In the genomic region with DNA sequence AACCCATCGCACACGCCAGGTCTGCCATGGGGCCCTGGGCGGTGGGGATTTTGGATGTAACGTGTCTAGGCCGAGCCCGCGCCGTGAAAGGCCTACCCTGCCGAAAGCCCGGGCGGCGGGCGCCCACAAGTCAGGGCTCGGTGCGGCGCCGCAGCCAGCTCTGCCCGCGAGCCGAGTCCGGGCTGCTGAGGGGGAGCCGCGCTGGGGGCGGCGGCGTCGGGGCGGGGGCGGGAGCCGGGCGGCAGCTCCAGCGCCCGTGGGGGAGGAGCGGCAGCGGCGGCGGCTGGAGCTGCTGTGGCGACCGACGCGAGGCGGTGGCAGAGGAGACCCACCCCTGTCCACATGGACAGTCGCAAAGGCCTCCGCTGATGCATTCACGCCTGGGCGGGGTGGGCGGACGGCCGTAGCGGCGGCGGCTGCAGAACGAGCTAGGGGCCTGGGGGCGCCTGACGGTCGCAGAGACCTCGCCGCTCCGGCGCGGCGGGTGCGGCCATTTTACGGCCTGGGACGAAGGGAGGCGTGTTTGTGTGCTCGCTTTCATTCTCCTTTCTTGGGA, we compare ENCODE assay signal across 1 cellular context.
TF ChIP-seq lines count a peak whose summit lies in the region.

A gene with protein sequence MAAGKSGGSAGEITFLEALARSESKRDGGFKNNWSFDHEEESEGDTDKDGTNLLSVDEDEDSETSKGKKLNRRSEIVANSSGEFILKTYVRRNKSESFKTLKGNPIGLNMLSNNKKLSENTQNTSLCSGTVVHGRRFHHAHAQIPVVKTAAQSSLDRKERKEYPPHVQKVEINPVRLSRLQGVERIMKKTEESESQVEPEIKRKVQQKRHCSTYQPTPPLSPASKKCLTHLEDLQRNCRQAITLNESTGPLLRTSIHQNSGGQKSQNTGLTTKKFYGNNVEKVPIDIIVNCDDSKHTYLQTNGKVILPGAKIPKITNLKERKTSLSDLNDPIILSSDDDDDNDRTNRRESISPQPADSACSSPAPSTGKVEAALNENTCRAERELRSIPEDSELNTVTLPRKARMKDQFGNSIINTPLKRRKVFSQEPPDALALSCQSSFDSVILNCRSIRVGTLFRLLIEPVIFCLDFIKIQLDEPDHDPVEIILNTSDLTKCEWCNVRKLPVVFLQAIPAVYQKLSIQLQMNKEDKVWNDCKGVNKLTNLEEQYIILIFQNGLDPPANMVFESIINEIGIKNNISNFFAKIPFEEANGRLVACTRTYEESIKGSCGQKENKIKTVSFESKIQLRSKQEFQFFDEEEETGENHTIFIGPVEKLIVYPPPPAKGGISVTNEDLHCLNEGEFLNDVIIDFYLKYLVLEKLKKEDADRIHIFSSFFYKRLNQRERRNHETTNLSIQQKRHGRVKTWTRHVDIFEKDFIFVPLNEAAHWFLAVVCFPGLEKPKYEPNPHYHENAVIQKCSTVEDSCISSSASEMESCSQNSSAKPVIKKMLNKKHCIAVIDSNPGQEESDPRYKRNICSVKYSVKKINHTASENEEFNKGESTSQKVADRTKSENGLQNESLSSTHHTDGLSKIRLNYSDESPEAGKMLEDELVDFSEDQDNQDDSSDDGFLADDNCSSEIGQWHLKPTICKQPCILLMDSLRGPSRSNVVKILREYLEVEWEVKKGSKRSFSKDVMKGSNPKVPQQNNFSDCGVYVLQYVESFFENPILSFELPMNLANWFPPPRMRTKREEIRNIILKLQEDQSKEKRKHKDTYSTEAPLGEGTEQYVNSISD (plus strand): TSS at position 273 of the 556 bp plus-strand sequence. CDS start 645 bp downstream, outside the sequence.

TF ChIP-seq in HEK293, 187 proteins besides CTCF, POLR2A, EP300 and RAD21 (continued from another document):
- TF ChIP-seq PRDM1 (tag by site-specific recombination; IDR thresholded peaks at IDR 0.05) (no peak), ZNF600 (tag by site-specific recombination; IDR thresholded peaks at IDR 0.05) (peak; percentile 88), SP2 (tag by site-specific recombination; IDR thresholded peaks at IDR 0.05) (peak; percentile 51), ZFHX2 (tag by site-specific recombination; conservative IDR thresholded peaks at IDR 0.05) (peak; percentile 2; the same call in 1 of the 2 replicates), TRIM28 (IDR thresholded peaks at IDR 0.05; ENCODE audit: borderline replicate concordance, low read length) (no peak; the same call in 1 of the 2 replicates), BCL11B (tag by site-specific recombination; IDR thresholded peaks at IDR 0.05; ENCODE audit: low read depth) (peak; percentile 39; the same call in 1 of the 2 replicates), ZBTB10 (tag by site-specific recombination; IDR thresholded peaks at IDR 0.05) (no peak), SALL2 (tag by site-specific recombination; IDR thresholded peaks at IDR 0.05; ENCODE audit: borderline replicate concordance) (no peak), ZNF433 (tag by site-specific recombination; IDR thresholded peaks at IDR 0.05; ENCODE audit: low read depth) (no peak), ZNF843 (tag by site-specific recombination; IDR thresholded peaks at IDR 0.05) (peak; percentile 48; the same call in 1 of the 2 replicates), ZNF701 (tag by site-specific recombination; IDR thresholded peaks at IDR 0.05) (no peak), ZFP69B (tag by site-specific recombination; IDR thresholded peaks at IDR 0.05) (peak; percentile 22; the same call in 1 of the 2 replicates), ZNF621 (tag by site-specific recombination; IDR thresholded peaks at IDR 0.05) (no peak), ZNF211 (tag by site-specific recombination; IDR thresholded peaks at IDR 0.05; ENCODE audit: low read depth) (no peak), OSR2 (tag by site-specific recombination; IDR thresholded peaks at IDR 0.05) (peak; percentile 19; the same call in 1 of the 2 replicates), KLF9 (tag by site-specific recombination; IDR thresholded peaks at IDR 0.05; ENCODE audit: low read depth) (peak; percentile 86), ZNF37A (tag by site-specific recombination; IDR thresholded peaks at IDR 0.05) (no peak), ZNF792 (tag by site-specific recombination; IDR thresholded peaks at IDR 0.05) (no peak), ZNF785 (tag by site-specific recombination; IDR thresholded peaks at IDR 0.05) (no peak), MEIS1 (CRISPR knock-in tag; IDR thresholded peaks at IDR 0.05; ENCODE audit: borderline replicate concordance) (peak; percentile 65; the same call in 1 of the 2 replicates), ZNF629 (tag by site-specific recombination; IDR thresholded peaks at IDR 0.05) (no peak), ZNF391 (tag by site-specific recombination; IDR thresholded peaks at IDR 0.05; ENCODE audit: borderline replicate concordance, low read depth) (no peak), KLF8 (tag by site-specific recombination; IDR thresholded peaks at IDR 0.05) (peak; percentile 96), ZNF18 (tag by site-specific recombination; IDR thresholded peaks at IDR 0.05) (no peak), ZBTB6 (tag by site-specific recombination; IDR thresholded peaks at IDR 0.05) (peak; percentile 97), ZNF76 (tag by site-specific recombination; IDR thresholded peaks at IDR 0.05; ENCODE audit: borderline replicate concordance, low read depth) (peak; percentile 88), KLF10 (tag by site-specific recombination; IDR thresholded peaks at IDR 0.05) (0 out of 2 replicates have a peak, but pooled peaks have one; percentile 12), ZBTB8A (tag by site-specific recombination; IDR thresholded peaks at IDR 0.05) (peak; percentile 80), ZNF324 (tag by site-specific recombination; IDR thresholded peaks at IDR 0.05) (peak; percentile 27; the same call in 1 of the 2 replicates), KLF17 (tag by site-specific recombination; IDR thresholded peaks at IDR 0.05) (peak; percentile 55; the same call in 1 of the 2 replicates), ZBTB20 (tag by site-specific recombination; IDR thresholded peaks at IDR 0.05) (peak; percentile 75), KLF1 (tag by site-specific recombination; IDR thresholded peaks at IDR 0.05) (peak; percentile 92), IKZF3 (tag by site-specific recombination; IDR thresholded peaks at IDR 0.05) (no peak), ZSCAN23 (tag by site-specific recombination; IDR thresholded peaks at IDR 0.05) (no peak), ZNF610 (tag by site-specific recombination; IDR thresholded peaks at IDR 0.05; ENCODE audit: borderline replicate concordance) (peak; percentile 45; the same call in 1 of the 2 replicates), HIC1 (tag by site-specific recombination; IDR thresholded peaks at IDR 0.05) (no peak)
- TF ChIP-seq, protein P1, sequence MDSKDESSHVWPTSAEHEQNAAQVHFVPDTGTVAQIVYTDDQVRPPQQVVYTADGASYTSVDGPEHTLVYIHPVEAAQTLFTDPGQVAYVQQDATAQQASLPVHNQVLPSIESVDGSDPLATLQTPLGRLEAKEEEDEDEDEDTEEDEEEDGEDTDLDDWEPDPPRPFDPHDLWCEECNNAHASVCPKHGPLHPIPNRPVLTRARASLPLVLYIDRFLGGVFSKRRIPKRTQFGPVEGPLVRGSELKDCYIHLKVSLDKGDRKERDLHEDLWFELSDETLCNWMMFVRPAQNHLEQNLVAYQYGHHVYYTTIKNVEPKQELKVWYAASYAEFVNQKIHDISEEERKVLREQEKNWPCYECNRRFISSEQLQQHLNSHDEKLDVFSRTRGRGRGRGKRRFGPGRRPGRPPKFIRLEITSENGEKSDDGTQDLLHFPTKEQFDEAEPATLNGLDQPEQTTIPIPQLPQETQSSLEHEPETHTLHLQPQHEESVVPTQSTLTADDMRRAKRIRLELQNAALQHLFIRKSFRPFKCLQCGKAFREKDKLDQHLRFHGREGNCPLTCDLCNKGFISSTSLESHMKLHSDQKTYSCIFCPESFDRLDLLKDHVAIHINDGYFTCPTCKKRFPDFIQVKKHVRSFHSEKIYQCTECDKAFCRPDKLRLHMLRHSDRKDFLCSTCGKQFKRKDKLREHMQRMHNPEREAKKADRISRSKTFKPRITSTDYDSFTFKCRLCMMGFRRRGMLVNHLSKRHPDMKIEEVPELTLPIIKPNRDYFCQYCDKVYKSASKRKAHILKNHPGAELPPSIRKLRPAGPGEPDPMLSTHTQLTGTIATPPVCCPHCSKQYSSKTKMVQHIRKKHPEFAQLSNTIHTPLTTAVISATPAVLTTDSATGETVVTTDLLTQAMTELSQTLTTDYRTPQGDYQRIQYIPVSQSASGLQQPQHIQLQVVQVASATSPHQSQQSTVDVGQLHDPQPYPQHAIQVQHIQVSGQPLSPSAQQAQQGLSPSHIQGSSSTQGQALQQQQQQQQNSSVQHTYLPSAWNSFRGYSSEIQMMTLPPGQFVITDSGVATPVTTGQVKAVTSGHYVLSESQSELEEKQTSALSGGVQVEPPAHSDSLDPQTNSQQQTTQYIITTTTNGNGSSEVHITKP (tag by site-specific recombination; IDR thresholded peaks at IDR 0.05) = peak; percentile 89
- TF ChIP-seq, protein P2, sequence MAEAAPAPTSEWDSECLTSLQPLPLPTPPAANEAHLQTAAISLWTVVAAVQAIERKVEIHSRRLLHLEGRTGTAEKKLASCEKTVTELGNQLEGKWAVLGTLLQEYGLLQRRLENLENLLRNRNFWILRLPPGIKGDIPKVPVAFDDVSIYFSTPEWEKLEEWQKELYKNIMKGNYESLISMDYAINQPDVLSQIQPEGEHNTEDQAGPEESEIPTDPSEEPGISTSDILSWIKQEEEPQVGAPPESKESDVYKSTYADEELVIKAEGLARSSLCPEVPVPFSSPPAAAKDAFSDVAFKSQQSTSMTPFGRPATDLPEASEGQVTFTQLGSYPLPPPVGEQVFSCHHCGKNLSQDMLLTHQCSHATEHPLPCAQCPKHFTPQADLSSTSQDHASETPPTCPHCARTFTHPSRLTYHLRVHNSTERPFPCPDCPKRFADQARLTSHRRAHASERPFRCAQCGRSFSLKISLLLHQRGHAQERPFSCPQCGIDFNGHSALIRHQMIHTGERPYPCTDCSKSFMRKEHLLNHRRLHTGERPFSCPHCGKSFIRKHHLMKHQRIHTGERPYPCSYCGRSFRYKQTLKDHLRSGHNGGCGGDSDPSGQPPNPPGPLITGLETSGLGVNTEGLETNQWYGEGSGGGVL (tag by site-specific recombination; IDR thresholded peaks at IDR 0.05) = peak; percentile 66
